8 cellular contexts compared by ENCODE assay signal in genomic region chr14:73784988-73785313, GRCh38.
A peak's percentile ranks its signal among the peaks of the same experiment; 100 is the strongest.
DNase-seq lines count a peak whose midpoint lies in the region; ATAC-seq and TF ChIP-seq lines count a peak whose summit lies in the region.

No MANE protein-coding gene starts in this region.

- WGBS in esophagus squamous epithelium, 2 donors = 23 to 54% methylated on average over 4 of the region's 4 CpGs

- peaks cover 26% of the 10 kb centered on the region for H3K36me3 Mint-ChIP-seq in Caco-2 (ENCODE audit: insufficient read depth, unreplicated experiment)

- peak overlapping the region; percentile 14 for H3K9ac ChIP-seq in rectal smooth muscle tissue (ENCODE audit: low read length)

- TF ChIP-seq CTCF in Caco-2 (IDR thresholded peaks at IDR 0.05; ENCODE audit: insufficient read depth in 1 of 2, low read depth in 1 of 2, low read length in 1 of 2, severe bottlenecking in 1 of 2, unreplicated experiment in 1 of 2) = no peak
- peak in 1 of 6 experiments; percentile 24 for TF ChIP-seq CTCF in esophagus squamous epithelium (IDR thresholded peaks at IDR 0.05)

- H3K4me3 Mint-ChIP-seq in Caco-2 (ENCODE audit: unreplicated experiment) = peak overlapping the region; percentile 92

- CTCF ChIA-PET in Caco-2 (lab: Charles Lee) = interaction anchor here (1.1 to 1.9 kb wide), 5 partner anchors 11 to 43 kb away, joined by 3 to 5 read pairs (median 5); no protein-coding TSS in a partner anchor

- H3K36me3 ChIP-seq in Caco-2 (ENCODE audit: control insufficient read depth, insufficient read depth, low read length) = no peaks in the 10 kb centered on the region; the same call in 1 of the 2 replicates
- H3K36me3 ChIP-seq in SJCRH30 = peaks cover 14% of the 10 kb centered on the region; the same call in 1 of the 2 replicates
- peaks cover 0 to 5% (median 0%) of the 10 kb centered on the region in 3 donors for H3K36me3 ChIP-seq in esophagus squamous epithelium
- H3K36me3 ChIP-seq in rectal smooth muscle tissue (ENCODE audit: control insufficient read depth, insufficient read depth, low read length) = peaks cover 4% of the 10 kb centered on the region

- H3K4me1 ChIP-seq in Caco-2 = peaks cover 57% of the 10 kb centered on the region
- H3K4me1 ChIP-seq in SJCRH30 = peaks cover 46% of the 10 kb centered on the region
- peaks cover 33 to 82% (median 41%) of the 10 kb centered on the region in 3 donors for H3K4me1 ChIP-seq in esophagus squamous epithelium
- H3K4me1 ChIP-seq in rectal smooth muscle tissue (ENCODE audit: control insufficient read depth, insufficient read depth, low read length) = peaks cover 53% of the 10 kb centered on the region

- intact Hi-C loops in Caco-2 (cut with micrococcal nuclease; ENCODE audit: unreplicated experiment) (loop anchor here (5.0 kb wide), 1 partner anchor 42 kb away; no protein-coding TSS in a partner anchor), esophagus squamous epithelium (cut with DNase I) (no loop called here)

- H3K9me3 Mint-ChIP-seq in Caco-2 (ENCODE audit: unreplicated experiment) = no peaks in the 10 kb centered on the region

- H3K27me3 ChIP-seq in Caco-2 (replicated peaks; ENCODE audit: control insufficient read depth, insufficient read depth, low read length) (no peaks in the 10 kb centered on the region), SJCRH30 (no peaks in the 10 kb centered on the region), esophagus squamous epithelium (no peaks in the 10 kb centered on the region), rectal smooth muscle tissue (ENCODE audit: control insufficient read depth, insufficient read depth, low read length) (no peaks in the 10 kb centered on the region)

- BruUV-seq in Caco-2 (replicated peaks; lab: Mats Ljungman, UMichigan) = no TSS peak

- no peaks in the 10 kb centered on the region for H3K27me3 Mint-ChIP-seq in Caco-2 (ENCODE audit: insufficient read depth, unreplicated experiment)

- H3K27ac Mint-ChIP-seq in Caco-2 (ENCODE audit: unreplicated experiment) = peak overlapping the region; percentile 77

- H3K9me3 ChIP-seq in Caco-2 (no peaks in the 10 kb centered on the region), SJCRH30 (replicated peaks) (no peaks in the 10 kb centered on the region), esophagus squamous epithelium (no peaks in the 10 kb centered on the region)

- no peak for ATAC-seq in HG03045 (IDR thresholded peaks at IDR 0.05; ENCODE audit: unreplicated experiment)
- ATAC-seq in GM21360 (IDR thresholded peaks at IDR 0.05; ENCODE audit: unreplicated experiment) = no peak

- no peak for DNase-seq in Caco-2
- DNase-seq in SJCRH30 = no peak
- no peak for DNase-seq in esophagus squamous epithelium (lab: John Stamatoyannopoulos, UW)
- DNase-seq in cortex of kidney (lab: John Stamatoyannopoulos, UW) = no peak
- no peak for DNase-seq in ureter (ENCODE audit: low spot score)

- H3K27ac ChIP-seq in SJCRH30 = peak overlapping the region; percentile 96
- peak overlapping the region; percentile 95 to 99 (median 98) for H3K27ac ChIP-seq in esophagus squamous epithelium
- H3K27ac ChIP-seq in rectal smooth muscle tissue (ENCODE audit: low read depth, low read length) = peak overlapping the region; percentile 97

- POLR2A ChIA-PET in Caco-2 (lab: Charles Lee) = interaction anchor here (1.8 to 2.5 kb wide), 3 partner anchors 11 to 66 kb away, joined by 10 to 18 read pairs (median 10); partner anchors contain the start of gene PTGR2

- H3K4me1 Mint-ChIP-seq in Caco-2 (ENCODE audit: low read depth, unreplicated experiment) = peaks cover 45% of the 10 kb centered on the region

- H3K4me3 ChIP-seq in Caco-2 (ENCODE audit: low read depth, low read length) = no peak overlapping the region
- peak overlapping the region; percentile 71 for H3K4me3 ChIP-seq in SJCRH30
- peak overlapping the region in 3 of 4 donors; percentile 63 to 91 (median 83) for H3K4me3 ChIP-seq in esophagus squamous epithelium
- peak overlapping the region; percentile 81 for H3K4me3 ChIP-seq in rectal smooth muscle tissue (ENCODE audit: low read length)

- no peak for TF ChIP-seq POLR2A in esophagus squamous epithelium (IDR thresholded peaks at IDR 0.05)
